In the genomic region with DNA sequence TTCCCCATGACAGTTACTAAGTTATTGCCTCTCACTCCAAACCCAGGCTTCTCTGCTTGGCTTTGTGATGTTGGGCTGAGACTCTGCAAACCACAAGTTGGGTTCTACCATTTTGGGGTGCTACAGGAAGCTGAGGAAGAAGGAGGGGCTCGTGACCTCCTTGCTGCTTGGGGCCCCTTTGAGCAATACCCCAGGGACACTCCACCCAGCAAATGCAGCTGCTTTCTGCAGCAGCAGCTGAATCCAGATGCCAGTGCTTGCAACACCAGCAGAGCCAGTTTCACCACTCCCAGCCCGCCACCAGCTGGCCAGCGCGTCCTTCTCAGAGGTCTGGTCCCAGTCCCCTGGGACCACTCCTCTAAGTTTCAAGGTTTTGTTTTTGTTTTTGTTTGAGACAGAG, we compare ENCODE assay signal across 12 cellular contexts. TPM values are rescaled to one million over a fixed set of nuclear protein-coding genes. Genes with fewer than 3 reads are reported as not detected.
DNase-seq lines count a peak whose midpoint lies in the region; ATAC-seq and TF ChIP-seq lines count a peak whose summit lies in the region.
"Had no signal": no experiment of that assay in that cellular context is flagged by ENCODE, and none has a peak within 500 bp of the region (broad histone marks: within the 10 kb centered on the region; RNA-seq: fewer than 3 reads in every experiment).

No MANE protein-coding gene starts in this region.

- H3K36me3 ChIP-seq in adipocyte (ENCODE audit: control insufficient read depth, insufficient read depth, low read length, severe bottlenecking) (no peaks in the 10 kb centered on the region), breast epithelium (no peaks in the 10 kb centered on the region)

- peaks cover 10% of the 10 kb centered on the region for H3K27me3 ChIP-seq in adipocyte (replicated peaks; ENCODE audit: control insufficient read depth, insufficient read depth, low read length)
- no peaks in the 10 kb centered on the region for H3K27me3 ChIP-seq in breast epithelium

- H3K4me3 ChIP-seq in adipocyte (ENCODE audit: low read length) (no peak overlapping the region), breast epithelium (no peak overlapping the region)

- peaks cover 6% of the 10 kb centered on the region for H3K9me3 Mint-ChIP-seq in type B pancreatic cell

- peaks cover 10% of the 10 kb centered on the region for H3K4me1 Mint-ChIP-seq in type B pancreatic cell (ENCODE audit: unreplicated experiment)

- no peak for TF ChIP-seq POLR2A in breast epithelium (IDR thresholded peaks at IDR 0.05)

- H3K9me3 ChIP-seq in adipocyte (ENCODE audit: control insufficient read depth, low read length) (peaks cover 12% of the 10 kb centered on the region), breast epithelium (peaks cover 0 to 11% of the 10 kb centered on the region in 2 donors)

- no peaks in the 10 kb centered on the region for H3K27me3 Mint-ChIP-seq in type B pancreatic cell

- H3K4me1 ChIP-seq in adipocyte (ENCODE audit: control insufficient read depth, insufficient read depth, low read length) (peaks cover 11% of the 10 kb centered on the region), breast epithelium (no peaks in the 10 kb centered on the region)

- no peak overlapping the region for H3K27ac ChIP-seq in breast epithelium
- H3K27ac ChIP-seq in substantia nigra (ENCODE audit: low read depth, low read length, poor library complexity, severe bottlenecking) = no peak overlapping the region
- H3K27ac ChIP-seq: epithelial cell of prostate had no signal

- DNase-seq in Right ventricle myocardium inferior (ENCODE audit: missing footprints) (no peak), cardiac septum (ENCODE audit: low spot score) (no peak), adipocyte (ENCODE audit: low read depth) (peak; percentile 36), type B pancreatic cell (ENCODE audit: extremely low spot score, unreplicated experiment) (no peak), breast epithelium (ENCODE audit: low spot score in 2 of 2) (no peak), substantia nigra (lab: John Stamatoyannopoulos, UW) (no peak), T1000 (lab: John Stamatoyannopoulos, UW) (no peak)
- DNase-seq: left cardiac atrium, NCI-H524 treated with DMSO at 0.1 percent for 48 hours had no signal

- ATAC-seq in Right ventricle myocardium inferior = peak; percentile 27
- peak; percentile 60 for ATAC-seq in HG03175 (IDR thresholded peaks at IDR 0.05; ENCODE audit: unreplicated experiment)

- peaks cover 4% of the 10 kb centered on the region for H3K36me3 Mint-ChIP-seq in type B pancreatic cell

- H3K4me3 Mint-ChIP-seq in type B pancreatic cell = no peak overlapping the region

- intact Hi-C loops in Right ventricle myocardium inferior (cut with DNase I) = no loop called here
- intact Hi-C loops in cardiac septum (cut with DNase I) = no loop called here
- intact Hi-C loops in breast epithelium (cut with DNase I; ENCODE audit: low total_unique reads) = loop anchor here (5.0 to 10.0 kb wide), 2 partner anchors 89 to 256 kb away; no protein-coding TSS in a partner anchor

- no peak overlapping the region for H3K9ac ChIP-seq in adipocyte (ENCODE audit: low read length)

- TF ChIP-seq CTCF in type B pancreatic cell (conservative IDR thresholded peaks at IDR 0.05) = no peak
- TF ChIP-seq CTCF in breast epithelium (IDR thresholded peaks at IDR 0.05) = no peak

- peak overlapping the region; percentile 55 for H3K27ac Mint-ChIP-seq in type B pancreatic cell
- H3K27ac Mint-ChIP-seq: progenitor cell of endocrine pancreas had no signal

RNA-seq across cellular contexts. Expression of gene UBAC2, which starts 22.0 kb away (rescaled TPM):
- total RNA-seq in Right ventricle myocardium inferior (39.1 TPM), cardiac septum (61.2 TPM), type B pancreatic cell (ENCODE audit: low replicate concordance) (66.0 and 77.2 TPM in 2 replicates), breast epithelium (10 to 100 TPM; 64.6 to 72.8 (median 65.1) TPM)
